22 cellular contexts compared by ENCODE assay signal in genomic region chr3:126057936-126058335, GRCh38.
"Had no signal": no experiment of that assay in that cellular context is flagged by ENCODE, and none has a peak within 500 bp of the region (broad histone marks: within the 10 kb centered on the region; RNA-seq: fewer than 3 reads in every experiment).

No MANE protein-coding gene starts in this region.

- H3K36me3 ChIP-seq: colonic mucosa, prostate gland had no signal

- ATAC-seq: activated CD8-positive, alpha-beta memory T cell treated with anti-CD3 and anti-CD28 coated beads, Interleukin-2, amount 10 ng/mL, durations not matched to agents 7 days and 5 days; activated CD8-positive, alpha-beta T cell treated with anti-CD3 and anti-CD28 coated beads for 36 hours; body of pancreas; gastroesophageal sphincter; T-helper 17 cell had no signal

- H3K27me3 Mint-ChIP-seq: activated CD4-positive, alpha-beta T cell treated with anti-CD3 and anti-CD28 coated beads, Interleukin-2, amount 10 ng/mL, durations not matched to agents 7 days and 5 days; activated CD8-positive, alpha-beta memory T cell treated with anti-CD3 and anti-CD28 coated beads, Interleukin-2, amount 10 ng/mL, durations not matched to agents 7 days and 5 days; activated CD8-positive, alpha-beta T cell treated with anti-CD3 and anti-CD28 coated beads for 36 hours; activated naive CD4-positive, alpha-beta T cell treated with anti-CD3 and anti-CD28 coated beads, Interleukin-2, amount 50 U/mL, for 24 hours; naive B cell; stimulated activated naive CD8-positive, alpha-beta T cell treated with anti-CD3 and anti-CD28 coated beads, Interleukin-15, Interleukin-2, amounts not matched to agents 100 ng/mL and 50 ng/mL, for 24 hours; T-helper 17 cell had no signal

- H3K27me3 ChIP-seq: body of pancreas, colonic mucosa, dorsolateral prefrontal cortex, esophagus muscularis mucosa, gastroesophageal sphincter, tibial artery had no signal

- H3K4me1 Mint-ChIP-seq: activated CD8-positive, alpha-beta memory T cell treated with anti-CD3 and anti-CD28 coated beads, Interleukin-2, amount 10 ng/mL, durations not matched to agents 7 days and 5 days had no signal

- H3K27ac ChIP-seq: body of pancreas, colonic mucosa, esophagus muscularis mucosa, gastroesophageal sphincter, prostate gland, tibial artery had no signal

- H3K9me3 Mint-ChIP-seq: activated CD4-positive, alpha-beta T cell treated with anti-CD3 and anti-CD28 coated beads, Interleukin-2, amount 10 ng/mL, durations not matched to agents 7 days and 5 days; activated CD8-positive, alpha-beta T cell treated with anti-CD3 and anti-CD28 coated beads for 36 hours; activated naive CD4-positive, alpha-beta T cell treated with anti-CD3 and anti-CD28 coated beads, Interleukin-2, amount 50 U/mL, for 24 hours; naive B cell; stimulated activated naive CD8-positive, alpha-beta T cell treated with anti-CD3 and anti-CD28 coated beads, Interleukin-15, Interleukin-2, amounts not matched to agents 100 ng/mL and 50 ng/mL, for 24 hours had no signal

- H3K4me3 Mint-ChIP-seq: activated CD4-positive, alpha-beta T cell treated with anti-CD3 and anti-CD28 coated beads, Interleukin-2, amount 10 ng/mL, durations not matched to agents 7 days and 5 days; activated CD8-positive, alpha-beta memory T cell treated with anti-CD3 and anti-CD28 coated beads, Interleukin-2, amount 10 ng/mL, durations not matched to agents 7 days and 5 days; activated CD8-positive, alpha-beta T cell treated with anti-CD3 and anti-CD28 coated beads for 36 hours; activated naive CD4-positive, alpha-beta T cell treated with anti-CD3 and anti-CD28 coated beads, Interleukin-2, amount 50 U/mL, for 24 hours; naive B cell; stimulated activated naive CD8-positive, alpha-beta T cell treated with anti-CD3 and anti-CD28 coated beads, Interleukin-15, Interleukin-2, amounts not matched to agents 100 ng/mL and 50 ng/mL, for 24 hours; T-helper 17 cell had no signal

- H3K9me3 ChIP-seq: body of pancreas, colonic mucosa, esophagus muscularis mucosa, gastroesophageal sphincter, prostate gland, tibial artery had no signal

- H3K4me1 ChIP-seq: body of pancreas, colonic mucosa, prostate gland had no signal

- H3K4me3 ChIP-seq: body of pancreas, colonic mucosa, dorsolateral prefrontal cortex, esophagus muscularis mucosa, gastroesophageal sphincter, prostate gland, tibial artery had no signal

- H3K27ac Mint-ChIP-seq: activated CD8-positive, alpha-beta memory T cell treated with anti-CD3 and anti-CD28 coated beads, Interleukin-2, amount 10 ng/mL, durations not matched to agents 7 days and 5 days; activated CD8-positive, alpha-beta T cell treated with anti-CD3 and anti-CD28 coated beads for 36 hours; activated naive CD4-positive, alpha-beta T cell treated with anti-CD3 and anti-CD28 coated beads, Interleukin-2, amount 50 U/mL, for 24 hours; stimulated activated naive CD8-positive, alpha-beta T cell treated with anti-CD3 and anti-CD28 coated beads, Interleukin-15, Interleukin-2, amounts not matched to agents 100 ng/mL and 50 ng/mL, for 24 hours; T-helper 17 cell had no signal

- DNase-seq: activated CD4-positive, alpha-beta T cell treated with anti-CD3 and anti-CD28 coated beads, Interleukin-2, amount 10 ng/mL, durations not matched to agents 7 days and 5 days; activated CD8-positive, alpha-beta memory T cell treated with anti-CD3 and anti-CD28 coated beads, Interleukin-2, amount 10 ng/mL, durations not matched to agents 7 days and 5 days; activated CD8-positive, alpha-beta T cell treated with anti-CD3 and anti-CD28 coated beads for 36 hours; activated effector memory CD4-positive, alpha-beta T cell treated with anti-CD3 and anti-CD28 coated beads, Interleukin-2, amount 50 U/mL, for 16 hours; activated T-cell treated with anti-CD3 and anti-CD28 coated beads for 4 hours; anterior cingulate cortex; body of pancreas; colonic mucosa; dorsolateral prefrontal cortex; hypothalamus; mesendoderm; naive B cell; stimulated activated CD4-positive, alpha-beta T cell treated with anti-CD3 and anti-CD28 coated beads, Interleukin-12 subunit alpha, Interleukin-12 subunit beta, amount 100 ng/mL, for 4 hours; stimulated activated CD4-positive, alpha-beta T cell treated with anti-CD3 and anti-CD28 coated beads, Interleukin-4, amount 100 ng/mL, for 4 hours; SW 1271; T-helper 17 cell; tibial artery had no signal

- H3K36me3 Mint-ChIP-seq: activated CD8-positive, alpha-beta memory T cell treated with anti-CD3 and anti-CD28 coated beads, Interleukin-2, amount 10 ng/mL, durations not matched to agents 7 days and 5 days had no signal
